In the genomic region with DNA sequence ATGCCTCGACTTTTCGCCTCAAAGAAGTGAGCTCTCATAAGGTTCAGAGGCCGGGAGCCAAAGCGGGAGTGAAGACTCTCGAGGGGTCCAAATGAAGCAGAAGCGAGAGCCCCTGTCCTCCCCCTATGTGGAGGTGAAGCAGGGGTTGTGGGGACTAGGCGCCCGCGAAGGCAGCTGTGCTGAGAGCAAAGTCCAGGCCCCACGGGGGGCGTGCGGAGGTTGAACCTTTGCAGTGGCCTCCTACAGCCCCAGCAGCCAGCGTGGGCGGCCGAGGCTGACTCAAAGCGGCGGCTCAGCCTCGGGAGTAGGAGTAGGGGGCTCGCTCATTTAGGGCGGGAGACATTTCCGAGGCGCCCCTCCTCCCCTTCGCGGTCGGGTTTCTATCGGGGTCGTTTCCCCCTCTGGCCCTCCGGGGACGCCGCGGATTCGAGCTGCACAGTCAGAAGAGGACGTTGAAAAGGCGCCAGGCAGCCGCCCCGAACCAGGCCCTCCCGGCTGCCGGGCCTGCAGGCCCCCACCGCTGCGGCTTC, we compare ENCODE assay signal across 8 cellular contexts. TPM values are rescaled to one million over a fixed set of nuclear protein-coding genes. Genes with fewer than 3 reads are reported as not detected.
A peak's percentile ranks its signal among the peaks of the same experiment; 100 is the strongest.
DNase-seq lines count a peak whose midpoint lies in the region; ATAC-seq and TF ChIP-seq lines count a peak whose summit lies in the region.

No MANE protein-coding gene starts in this region.

- H3K4me1 Mint-ChIP-seq in Caco-2 (ENCODE audit: low read depth, unreplicated experiment): peaks cover 15% of the 10 kb centered on the region
- peaks cover 31% of the 10 kb centered on the region for H3K4me1 Mint-ChIP-seq in activated CD8-positive, alpha-beta T cell treated with anti-CD3 and anti-CD28 coated beads, Interleukin-2, amount 10 ng/mL, durations not matched to agents 7 days and 5 days (ENCODE audit: low read depth)

- peak overlapping the region; percentile 94 to 95 for H3K27ac ChIP-seq in right atrium auricular region

- intact Hi-C loops in Caco-2 (cut with micrococcal nuclease; ENCODE audit: unreplicated experiment): loop anchor here (1.0 to 2.0 kb wide), 3 partner anchors 70 to 220 kb away; a partner anchor contains a TSS

- H3K4me3 ChIP-seq in Caco-2 (ENCODE audit: low read depth, low read length): peak overlapping the region; percentile 94
- H3K4me3 ChIP-seq in right atrium auricular region: peak overlapping the region; percentile 96 to 99

- peak; percentile 21 for ATAC-seq in GM19468 (IDR thresholded peaks at IDR 0.05; ENCODE audit: extremely low read depth, unreplicated experiment)
- ATAC-seq in HG03558 (IDR thresholded peaks at IDR 0.05; ENCODE audit: extremely low read depth, unreplicated experiment): peak; percentile 1
- ATAC-seq in activated CD8-positive, alpha-beta T cell treated with anti-CD3 and anti-CD28 coated beads, Interleukin-2, amount 10 ng/mL, durations not matched to agents 7 days and 5 days: peak; percentile 8

- no peaks in the 10 kb centered on the region for H3K9me3 Mint-ChIP-seq in Caco-2 (ENCODE audit: unreplicated experiment)
- no peaks in the 10 kb centered on the region for H3K9me3 Mint-ChIP-seq in activated CD8-positive, alpha-beta T cell treated with anti-CD3 and anti-CD28 coated beads, Interleukin-2, amount 10 ng/mL, durations not matched to agents 7 days and 5 days (ENCODE audit: insufficient read depth)

- no TSS peak for BruUV-seq in Caco-2 (replicated peaks; lab: Mats Ljungman, UMichigan)

- H3K27me3 Mint-ChIP-seq in Caco-2 (ENCODE audit: insufficient read depth, unreplicated experiment): no peaks in the 10 kb centered on the region
- H3K27me3 Mint-ChIP-seq in activated CD8-positive, alpha-beta T cell treated with anti-CD3 and anti-CD28 coated beads, Interleukin-2, amount 10 ng/mL, durations not matched to agents 7 days and 5 days (ENCODE audit: low read depth): no peaks in the 10 kb centered on the region

- H3K36me3 Mint-ChIP-seq in Caco-2 (ENCODE audit: insufficient read depth, unreplicated experiment): peaks cover 9% of the 10 kb centered on the region
- peaks cover 10% of the 10 kb centered on the region for H3K36me3 Mint-ChIP-seq in activated CD8-positive, alpha-beta T cell treated with anti-CD3 and anti-CD28 coated beads, Interleukin-2, amount 10 ng/mL, durations not matched to agents 7 days and 5 days (ENCODE audit: low read depth)

- DNase-seq in Caco-2: peak in 1 of 2 experiments; percentile 63
- DNase-seq in activated CD8-positive, alpha-beta T cell treated with anti-CD3 and anti-CD28 coated beads, Interleukin-2, amount 10 ng/mL, durations not matched to agents 7 days and 5 days: no peak
- DNase-seq in right atrium auricular region (ENCODE audit: low spot score): peak; percentile 66
- DNase-seq in smooth muscle cell of the brain vasculature (ENCODE audit: low read depth, low spot score): peak; percentile 41
- no peak for DNase-seq in T1000 (lab: John Stamatoyannopoulos, UW)
- DNase-seq in central memory CD4-positive, alpha-beta T cell: no peak

- H3K36me3 ChIP-seq in Caco-2 (ENCODE audit: control insufficient read depth, insufficient read depth, low read length): no peaks in the 10 kb centered on the region
- H3K36me3 ChIP-seq in right atrium auricular region: no peaks in the 10 kb centered on the region

- no peaks in the 10 kb centered on the region for H3K27me3 ChIP-seq in Caco-2 (replicated peaks; ENCODE audit: control insufficient read depth, insufficient read depth, low read length)
- no peaks in the 10 kb centered on the region for H3K27me3 ChIP-seq in right atrium auricular region

- no peak overlapping the region for H3K4me3 Mint-ChIP-seq in Caco-2 (ENCODE audit: unreplicated experiment)
- no peak overlapping the region for H3K4me3 Mint-ChIP-seq in activated CD8-positive, alpha-beta T cell treated with anti-CD3 and anti-CD28 coated beads, Interleukin-2, amount 10 ng/mL, durations not matched to agents 7 days and 5 days

- CTCF ChIA-PET in Caco-2 (lab: Charles Lee): interaction anchor here (0.7 to 2.7 kb wide), 8 partner anchors 9 to 123 kb away, joined by 3 to 15 read pairs (median 4); no protein-coding TSS in a partner anchor
- CTCF ChIA-PET in activated CD8-positive, alpha-beta T cell treated with anti-CD3 and anti-CD28 coated beads, Interleukin-2, amount 10 ng/mL, durations not matched to agents 7 days and 5 days (lab: Charles Lee): interaction anchor here (0.8 to 3.8 kb wide), 5 partner anchors 29 to 123 kb away, joined by 3 to 25 read pairs (median 4); no protein-coding TSS in a partner anchor

- peaks cover 51% of the 10 kb centered on the region for H3K4me1 ChIP-seq in Caco-2
- H3K4me1 ChIP-seq in right atrium auricular region: peaks cover 0 to 61% of the 10 kb centered on the region in 2 donors

- TF ChIP-seq CTCF in Caco-2 (IDR thresholded peaks at IDR 0.05; ENCODE audit: insufficient read depth in 1 of 2, low read depth in 1 of 2, low read length in 1 of 2, severe bottlenecking in 1 of 2, unreplicated experiment in 1 of 2): no peak
- TF ChIP-seq CTCF in right atrium auricular region (IDR thresholded peaks at IDR 0.05): no peak

- H3K27ac Mint-ChIP-seq in Caco-2 (ENCODE audit: unreplicated experiment): no peak overlapping the region
- peak overlapping the region; percentile 58 for H3K27ac Mint-ChIP-seq in activated CD8-positive, alpha-beta T cell treated with anti-CD3 and anti-CD28 coated beads, Interleukin-2, amount 10 ng/mL, durations not matched to agents 7 days and 5 days

- POLR2A ChIA-PET in Caco-2 (lab: Charles Lee): interaction anchor here (0.7 to 1.4 kb wide), 10 partner anchors 8 to 85 kb away, joined by 3 to 6 read pairs (median 3); a partner anchor contains a TSS
- POLR2A ChIA-PET in activated CD8-positive, alpha-beta T cell treated with anti-CD3 and anti-CD28 coated beads, Interleukin-2, amount 10 ng/mL, durations not matched to agents 7 days and 5 days (lab: Charles Lee): interaction anchor here (0.8 to 4.2 kb wide), 6 partner anchors 8 to 205 kb away, joined by 3 to 31 read pairs (median 8); no protein-coding TSS in a partner anchor

- H3K9me3 ChIP-seq in Caco-2 (no peaks in the 10 kb centered on the region), right atrium auricular region (no peaks in the 10 kb centered on the region)

RNA-seq across cellular contexts. Expression of a gene that starts 0.5 kb away (rescaled TPM):
- 236 and 264 TPM in 2 replicates for total RNA-seq in Caco-2 (2022)
- 100 to 1,000 TPM; 172 to 200 TPM for total RNA-seq in activated CD8-positive, alpha-beta T cell treated with anti-CD3 and anti-CD28 coated beads, Interleukin-2, amount 10 ng/mL, durations not matched to agents 7 days and 5 days
- 100 to 1,000 TPM; 158 to 377 TPM for total RNA-seq in right atrium auricular region

Comparison
In these comparisons a context has a peak if more than half of its experiments do, and no peak if none do; other contexts are left out.
1. DNase-seq: peak in right atrium auricular region (single experiment) and smooth muscle cell of the brain vasculature (single experiment); none in activated CD8-positive, alpha-beta T cell treated with anti-CD3 and anti-CD28 coated beads, Interleukin-2, amount 10 ng/mL, durations not matched to agents 7 days and 5 days (single experiment), T1000 (single experiment) and central memory CD4-positive, alpha-beta T cell (single experiment).
2. Peak in every context shown above with its lines, with median percentiles within 50 percentile points of each other: ATAC-seq.